Comparison of ENCODE assay signal across 18 cellular contexts in genomic region chr1:9340864-9341263, GRCh38. TPM values are rescaled to one million over a fixed set of nuclear protein-coding genes. Genes with fewer than 3 reads are reported as not detected.
DNase-seq lines count a peak whose midpoint lies in the region; ATAC-seq and TF ChIP-seq lines count a peak whose summit lies in the region.
"Had no signal": no experiment of that assay in that cellular context is flagged by ENCODE, and none has a peak within 500 bp of the region (broad histone marks: within the 10 kb centered on the region; RNA-seq: fewer than 3 reads in every experiment).

No MANE protein-coding gene starts in this region.

- CTCF ChIA-PET in activated naive CD4-positive, alpha-beta T cell treated with anti-CD3 and anti-CD28 coated beads, Interleukin-2, amount 10 ng/mL, durations not matched to agents 7 days and 5 days (lab: Charles Lee), result no interaction called here

- H3K27me3 Mint-ChIP-seq in activated naive CD4-positive, alpha-beta T cell treated with anti-CD3 and anti-CD28 coated beads, Interleukin-2, amount 10 ng/mL, durations not matched to agents 7 days and 5 days, result peaks cover 6% of the 10 kb centered on the region

- H3K4me3 Mint-ChIP-seq in activated naive CD4-positive, alpha-beta T cell treated with anti-CD3 and anti-CD28 coated beads, Interleukin-2, amount 10 ng/mL, durations not matched to agents 7 days and 5 days, result no peak overlapping the region

- H3K36me3 ChIP-seq in muscle layer of colon (ENCODE audit: insufficient read depth, low read length) (no peaks in the 10 kb centered on the region), upper lobe of right lung (no peaks in the 10 kb centered on the region)
- H3K36me3 ChIP-seq: prostate gland had no signal

- TF ChIP-seq CTCF in coronary artery (IDR thresholded peaks at IDR 0.05) (no peak), upper lobe of right lung (IDR thresholded peaks at IDR 0.05) (no peak)

- H3K27me3 ChIP-seq in muscle layer of colon (ENCODE audit: control insufficient read depth in 1 of 2, insufficient read depth in 2 of 2, low read length in 2 of 2) (no peaks in the 10 kb centered on the region), upper lobe of right lung (no peaks in the 10 kb centered on the region)

- H3K27ac ChIP-seq in coronary artery (peak overlapping the region; percentile 11 to 71), muscle layer of colon (ENCODE audit: low read depth, low read length) (peak overlapping the region; percentile 45), upper lobe of right lung (no peak overlapping the region)
- H3K27ac ChIP-seq: WERI-Rb-1 had no signal

- peak; percentile 59 for ATAC-seq in upper lobe of right lung
- no peak for ATAC-seq in HG03045 (IDR thresholded peaks at IDR 0.05; ENCODE audit: unreplicated experiment)
- ATAC-seq: left lobe of liver, PC-3 had no signal

- DNase-seq in NOMO-1 (lab: John Stamatoyannopoulos, UW; ENCODE audit: unreplicated experiment in 2 of 2) (peak; percentile 38 to 45), coronary artery (ENCODE audit: low spot score) (no peak), upper lobe of right lung (no peak), HUDEP-2 (lab: John Stamatoyannopoulos, UW; ENCODE audit: unreplicated experiment in 76 of 76) (no peak)
- DNase-seq in activated naive CD4-positive, alpha-beta T cell treated with anti-CD3 and anti-CD28 coated beads, Interleukin-2, amount 10 ng/mL, durations not matched to agents 7 days and 5 days, result no peak
- DNase-seq: amygdala, C1 segment of cervical spinal cord, DMS53, GOT3, NCI-H187, NCI-H510A, PC-3, WERI-Rb-1 had no signal

- no peak overlapping the region for H3K27ac Mint-ChIP-seq in activated naive CD4-positive, alpha-beta T cell treated with anti-CD3 and anti-CD28 coated beads, Interleukin-2, amount 10 ng/mL, durations not matched to agents 7 days and 5 days
- H3K27ac Mint-ChIP-seq: activated T-helper 2 cell treated with anti-CD3 and anti-CD28 coated beads, Interferon-gamma antibody, Interleukin-2, Interleukin-4, amounts not matched to agents 10 μg/mL and 5 μg/mL and 100 μg/mL, durations not matched to agents 14 hours and 24 hours and 36 hours had no signal

- peaks cover 56% of the 10 kb centered on the region for H3K4me1 ChIP-seq in muscle layer of colon (ENCODE audit: insufficient read depth, low read length)
- peaks cover 30% of the 10 kb centered on the region for H3K4me1 ChIP-seq in upper lobe of right lung

- H3K9ac ChIP-seq in muscle layer of colon (ENCODE audit: low read length), result no peak overlapping the region

- no peaks in the 10 kb centered on the region for H3K4me1 Mint-ChIP-seq in activated naive CD4-positive, alpha-beta T cell treated with anti-CD3 and anti-CD28 coated beads, Interleukin-2, amount 10 ng/mL, durations not matched to agents 7 days and 5 days

- H3K36me3 Mint-ChIP-seq in activated naive CD4-positive, alpha-beta T cell treated with anti-CD3 and anti-CD28 coated beads, Interleukin-2, amount 10 ng/mL, durations not matched to agents 7 days and 5 days, result no peaks in the 10 kb centered on the region

- no peaks in the 10 kb centered on the region for H3K9me3 Mint-ChIP-seq in activated naive CD4-positive, alpha-beta T cell treated with anti-CD3 and anti-CD28 coated beads, Interleukin-2, amount 10 ng/mL, durations not matched to agents 7 days and 5 days
- H3K9me3 Mint-ChIP-seq: activated T-helper 2 cell treated with anti-CD3 and anti-CD28 coated beads, Interferon-gamma antibody, Interleukin-2, Interleukin-4, amounts not matched to agents 10 μg/mL and 5 μg/mL and 100 μg/mL, durations not matched to agents 14 hours and 24 hours and 36 hours had no signal

- peak overlapping the region; percentile 34 for H3K4me3 ChIP-seq in coronary artery
- H3K4me3 ChIP-seq in muscle layer of colon (ENCODE audit: low read depth in 1 of 2, low read length in 2 of 2), result no peak overlapping the region
- H3K4me3 ChIP-seq in upper lobe of right lung, result no peak overlapping the region
- H3K4me3 ChIP-seq: prostate gland had no signal

- H3K9me3 ChIP-seq in muscle layer of colon (ENCODE audit: low read length) (no peaks in the 10 kb centered on the region), upper lobe of right lung (no peaks in the 10 kb centered on the region)
- H3K9me3 ChIP-seq: prostate gland had no signal

- intact Hi-C loops in upper lobe of right lung (cut with DNase I), result no loop called here

RNA-seq across cellular contexts. Expression of gene SPSB1, which starts 48.2 kb away (rescaled TPM):
- 29.0 TPM for total RNA-seq in upper lobe of right lung

Comparison
In these comparisons a context has a peak if more than half of its experiments do, and no peak if none do; other contexts are left out.
1. DNase-seq: peak in NOMO-1 (2 of 2); none in coronary artery (single experiment), upper lobe of right lung (single experiment), HUDEP-2 (0 of 76) and activated naive CD4-positive, alpha-beta T cell treated with anti-CD3 and anti-CD28 coated beads, Interleukin-2, amount 10 ng/mL, durations not matched to agents 7 days and 5 days (single experiment).